In the genomic region with DNA sequence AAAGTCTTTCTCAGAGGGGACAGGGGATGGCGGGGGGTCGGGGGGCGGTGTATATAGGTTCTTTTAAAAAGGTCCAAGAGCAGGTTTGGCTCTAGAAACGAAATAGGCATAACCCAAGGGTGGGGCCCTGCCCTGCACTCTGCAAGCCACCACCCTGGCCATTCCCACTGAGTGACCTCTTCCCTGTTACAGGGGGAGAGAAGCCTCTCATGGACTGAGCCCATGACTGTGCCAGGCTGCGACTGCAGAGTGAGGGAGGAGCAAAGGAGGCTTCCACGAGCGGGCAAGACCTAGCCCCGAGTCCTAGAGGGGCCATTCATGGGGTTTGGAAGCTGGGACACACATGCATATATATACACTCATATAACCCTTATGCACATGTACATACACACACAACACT, we compare ENCODE assay signal across 6 cellular contexts. TPM values are rescaled to one million over a fixed set of nuclear protein-coding genes. Genes with fewer than 3 reads are reported as not detected.
"Had no signal": no experiment of that assay in that cellular context is flagged by ENCODE, and none has a peak within 500 bp of the region (broad histone marks: within the 10 kb centered on the region; RNA-seq: fewer than 3 reads in every experiment).

No MANE protein-coding gene starts in this region.

- H3K9me3 Mint-ChIP-seq: GM23338, H9, IgD-negative memory B cell had no signal

- H2AFZ ChIP-seq: GM23338 had no signal

- H3K4me2 ChIP-seq: GM23338 had no signal

- H3K4me1 Mint-ChIP-seq: IgD-negative memory B cell had no signal

- ATAC-seq: GM23338 had no signal

- DNase-seq: H9, HCEC 1CT, KBM-7 had no signal

- H3K27ac Mint-ChIP-seq: GM23338, IgD-negative memory B cell had no signal

- H3K4me3 Mint-ChIP-seq: GM23338, H9, IgD-negative memory B cell had no signal

- H3K4me3 ChIP-seq: GM23338 had no signal

RNA-seq across cellular contexts. Expression of a gene that starts 10.1 kb away (rescaled TPM):
- total RNA-seq: HT-29 had no signal
- polyA plus RNA-seq: IgD-negative memory B cell had no signal
